ENCODE assay signal across 13 cellular contexts in genomic region chr21:41321211-41321907, GRCh38. TPM values are rescaled to one million over a fixed set of nuclear protein-coding genes. Genes with fewer than 3 reads are reported as not detected.
DNase-seq lines count a peak whose midpoint lies in the region; ATAC-seq and TF ChIP-seq lines count a peak whose summit lies in the region.
"Had no signal": no experiment of that assay in that cellular context is flagged by ENCODE, and none has a peak within 500 bp of the region (broad histone marks: within the 10 kb centered on the region; RNA-seq: fewer than 3 reads in every experiment).

No MANE protein-coding gene starts in this region.

- no peak overlapping the region for H3K4me3 Mint-ChIP-seq in stimulated activated effector memory CD8-positive, alpha-beta T cell treated with anti-CD3 and anti-CD28 coated beads, Interleukin-12 subunit alpha, Interleukin-12 subunit beta, amount 100 ng/mL, for 72 hours

- H3K27me3 ChIP-seq in foreskin keratinocyte: peaks cover 85% of the 10 kb centered on the region
- H3K27me3 ChIP-seq: thyroid gland had no signal

- no peaks in the 10 kb centered on the region for H3K36me3 Mint-ChIP-seq in stimulated activated effector memory CD8-positive, alpha-beta T cell treated with anti-CD3 and anti-CD28 coated beads, Interleukin-12 subunit alpha, Interleukin-12 subunit beta, amount 100 ng/mL, for 72 hours

- no peak overlapping the region for H3K27ac Mint-ChIP-seq in stimulated activated effector memory CD8-positive, alpha-beta T cell treated with anti-CD3 and anti-CD28 coated beads, Interleukin-12 subunit alpha, Interleukin-12 subunit beta, amount 100 ng/mL, for 72 hours

- H3K27ac ChIP-seq in foreskin keratinocyte: no peak overlapping the region
- H3K27ac ChIP-seq: sigmoid colon, thyroid gland had no signal

- no peaks in the 10 kb centered on the region for H3K9me3 Mint-ChIP-seq in stimulated activated effector memory CD8-positive, alpha-beta T cell treated with anti-CD3 and anti-CD28 coated beads, Interleukin-12 subunit alpha, Interleukin-12 subunit beta, amount 100 ng/mL, for 72 hours

- peak; percentile 38 for DNase-seq in DMS153 treated with DMSO at 0.1 percent for 48 hours (lab: John Stamatoyannopoulos, UW; ENCODE audit: unreplicated experiment)
- DNase-seq in NCI-H69 (lab: John Stamatoyannopoulos, UW): peak; percentile 45
- no peak for DNase-seq in foreskin keratinocyte
- no peak for DNase-seq in NCI-H2081 treated with DMSO at 0.1 percent for 48 hours (lab: John Stamatoyannopoulos, UW)
- DNase-seq in NCI-H1694 treated with DMSO at 0.1 percent for 48 hours (lab: John Stamatoyannopoulos, UW): no peak
- no peak for DNase-seq in stimulated activated effector memory CD8-positive, alpha-beta T cell treated with anti-CD3 and anti-CD28 coated beads, Interleukin-12 subunit alpha, Interleukin-12 subunit beta, amount 100 ng/mL, for 72 hours (ENCODE audit: low spot score in 2 of 2)
- DNase-seq: foreskin melanocyte, Kasumi-1, sigmoid colon, thyroid gland had no signal

- TF ChIP-seq POLR2A in GM18505 (IDR thresholded peaks at IDR 0.05; ENCODE audit: borderline replicate concordance, extremely low read depth, insufficient read depth, insufficient read length): no peak

- H3K4me1 ChIP-seq in foreskin keratinocyte: no peaks in the 10 kb centered on the region

- ATAC-seq in HG02870 (IDR thresholded peaks at IDR 0.05; ENCODE audit: unreplicated experiment) (peak; percentile 79), foreskin keratinocyte (peak; percentile 14), GM18505 (IDR thresholded peaks at IDR 0.05; ENCODE audit: unreplicated experiment) (no peak)
- ATAC-seq in stimulated activated effector memory CD8-positive, alpha-beta T cell treated with anti-CD3 and anti-CD28 coated beads, Interleukin-12 subunit alpha, Interleukin-12 subunit beta, amount 100 ng/mL, for 72 hours: no peak

- TF ChIP-seq CTCF in foreskin keratinocyte (conservative IDR thresholded peaks at IDR 0.05): no peak

- no peaks in the 10 kb centered on the region for H3K4me1 Mint-ChIP-seq in stimulated activated effector memory CD8-positive, alpha-beta T cell treated with anti-CD3 and anti-CD28 coated beads, Interleukin-12 subunit alpha, Interleukin-12 subunit beta, amount 100 ng/mL, for 72 hours

RNA-seq across cellular contexts. Expression of gene FAM3B, which starts 4.8 kb away (rescaled TPM):
- not detected in 2 replicates for total RNA-seq in foreskin keratinocyte
- polyA plus RNA-seq in foreskin keratinocyte: not detected in 2 replicates
- polyA plus RNA-seq: keratinocyte had no signal

RNA-seq across cellular contexts. Expression of gene MX2, which starts 40.5 kb away (rescaled TPM):
- 16.7 and 43.2 TPM in 2 replicates for total RNA-seq in foreskin keratinocyte
- polyA plus RNA-seq in foreskin keratinocyte: 10.1 and 25.7 TPM in 2 replicates

Comparison
In these comparisons a context has a peak if more than half of its experiments do, and no peak if none do; other contexts are left out.
1. DNase-seq: peak in DMS153 treated with DMSO at 0.1 percent for 48 hours (single experiment) and NCI-H69 (single experiment); none in foreskin keratinocyte (0 of 2), NCI-H2081 treated with DMSO at 0.1 percent for 48 hours (single experiment), NCI-H1694 treated with DMSO at 0.1 percent for 48 hours (single experiment) and stimulated activated effector memory CD8-positive, alpha-beta T cell treated with anti-CD3 and anti-CD28 coated beads, Interleukin-12 subunit alpha, Interleukin-12 subunit beta, amount 100 ng/mL, for 72 hours (0 of 2).
2. ATAC-seq: peak in HG02870 (single experiment) and foreskin keratinocyte (single experiment); none in GM18505 (single experiment) and stimulated activated effector memory CD8-positive, alpha-beta T cell treated with anti-CD3 and anti-CD28 coated beads, Interleukin-12 subunit alpha, Interleukin-12 subunit beta, amount 100 ng/mL, for 72 hours (single experiment).